In genomic region chr9:96686638-96687335, GRCh38 we compare ENCODE assay signal across 8 cellular contexts. TPM values are rescaled to one million over a fixed set of nuclear protein-coding genes. Genes with fewer than 3 reads are reported as not detected.
DNase-seq lines count a peak whose midpoint lies in the region; ATAC-seq and TF ChIP-seq lines count a peak whose summit lies in the region.

No MANE protein-coding gene starts in this region.

- H3K4me1 ChIP-seq in SK-N-SH (ENCODE audit: control insufficient read depth in 1 of 2, insufficient read depth in 2 of 2, low read depth in 1 of 2, low read length in 1 of 2) (no peaks in the 10 kb centered on the region), cardiac muscle cell (ENCODE audit: low read depth) (no peaks in the 10 kb centered on the region), osteoblast (ENCODE audit: insufficient read depth, low read length) (peaks cover 6% of the 10 kb centered on the region), subcutaneous abdominal adipose tissue (ENCODE audit: control insufficient read depth in 5 of 5, insufficient read depth in 5 of 5, low read length in 5 of 5) (peaks cover 0 to 10% (median 10%) of the 10 kb centered on the region in 5 donors)

- H3K27me3 ChIP-seq in SK-N-SH (ENCODE audit: insufficient read depth) (no peaks in the 10 kb centered on the region), cardiac muscle cell (no peaks in the 10 kb centered on the region), osteoblast (ENCODE audit: insufficient read depth, low read length) (peaks cover 5% of the 10 kb centered on the region), subcutaneous abdominal adipose tissue (ENCODE audit: control insufficient read depth in 5 of 5, insufficient read depth in 4 of 5, low read length in 5 of 5) (no peaks in the 10 kb centered on the region)

- no peaks in the 10 kb centered on the region for H3F3A ChIP-seq in SK-N-SH (replicated peaks; ENCODE audit: insufficient read depth)

- peak overlapping the region; percentile 36 for H3K4me2 ChIP-seq in SK-N-SH
- H3K4me2 ChIP-seq in osteoblast (ENCODE audit: insufficient read depth, low read length): peak overlapping the region; percentile 90

- WGBS in SK-N-SH (ENCODE audit: low lambda C conversion rate): 11% methylated on average over 29 of the region's 62 CpGs

- peak; percentile 10; the same call in 1 of the 2 replicates for TF ChIP-seq CTCF in GM12874 (IDR thresholded peaks at IDR 0.05; ENCODE audit: insufficient read depth, low read depth, low read length)
- peak; percentile 54 for TF ChIP-seq CTCF in SK-N-SH (IDR thresholded peaks at IDR 0.05)
- TF ChIP-seq CTCF in cardiac muscle cell (IDR thresholded peaks at IDR 0.05; ENCODE audit: low read depth, low read length): peak; percentile 83
- peak; percentile 52 for TF ChIP-seq CTCF in osteoblast (IDR thresholded peaks at IDR 0.05; ENCODE audit: extremely low read depth, low read depth, low read length)

- POLR2A ChIA-PET in SK-N-SH (lab: Yijun Ruan, JAX): no interaction called here

- H3K27ac ChIP-seq in SK-N-SH (ENCODE audit: low read depth in 2 of 2, low read length in 1 of 2): peak overlapping the region in 1 of 2 experiments; percentile 14; a peak in 1 of 4 replicates
- H3K27ac ChIP-seq in cardiac muscle cell: peak overlapping the region; percentile 24
- no peak overlapping the region for H3K27ac ChIP-seq in osteoblast (ENCODE audit: low read depth, low read length)
- H3K27ac ChIP-seq in subcutaneous abdominal adipose tissue (ENCODE audit: low read depth, low read length): no peak overlapping the region

- peak overlapping the region; percentile 81 for H2AFZ ChIP-seq in SK-N-SH (ENCODE audit: low read depth)
- peak overlapping the region; percentile 99 for H2AFZ ChIP-seq in osteoblast (ENCODE audit: low read length)

- peak; percentile 13; the same call in 1 of the 2 replicates for TF ChIP-seq RAD21 in SK-N-SH (IDR thresholded peaks at IDR 0.05; ENCODE audit: low read length)

- no peak for TF ChIP-seq EP300 in SK-N-SH (IDR thresholded peaks at IDR 0.05; ENCODE audit: borderline replicate concordance in 1 of 2, low read depth in 1 of 2, low read length in 1 of 2)

- H3K4me3 ChIP-seq in SK-N-SH (ENCODE audit: low read depth in 2 of 2, low read length in 1 of 2): peak overlapping the region; percentile 44 to 58
- peak overlapping the region; percentile 31 for H3K4me3 ChIP-seq in cardiac muscle cell
- peak overlapping the region; percentile 79 for H3K4me3 ChIP-seq in osteoblast (ENCODE audit: insufficient read depth, low read length)
- H3K4me3 ChIP-seq in subcutaneous abdominal adipose tissue (ENCODE audit: low read depth in 1 of 5, low read length in 5 of 5): peak overlapping the region; percentile 67 to 88 (median 84)

- DNase-seq in SK-N-SH (peak; percentile 91), cardiac muscle cell (ENCODE audit: low read depth in 1 of 2, low spot score in 1 of 2) (peak; percentile 82 to 89), osteoblast (ENCODE audit: insufficient read length, low spot score, missing footprints) (peak; percentile 94), OCI-M2 (lab: John Stamatoyannopoulos, UW; ENCODE audit: unreplicated experiment) (no peak)
- DNase-seq in activated naive CD8-positive, alpha-beta T cell treated with anti-CD3 and anti-CD28 coated beads, Interleukin-2, amount 50 U/mL, for 16 hours (ENCODE audit: low read depth, low spot score): peak; percentile 59

- H3K36me3 ChIP-seq in SK-N-SH (replicated peaks in 1 of 2; ENCODE audit: control insufficient read depth in 1 of 2, insufficient read depth in 2 of 2, low read length in 1 of 2) (no peaks in the 10 kb centered on the region), cardiac muscle cell (no peaks in the 10 kb centered on the region), osteoblast (ENCODE audit: insufficient read depth, low read length) (no peaks in the 10 kb centered on the region), subcutaneous abdominal adipose tissue (ENCODE audit: control insufficient read depth in 5 of 5, insufficient read depth in 5 of 5, low read length in 5 of 5) (no peaks in the 10 kb centered on the region)

- CTCF ChIA-PET in SK-N-SH (lab: Yijun Ruan, JAX): interaction anchor here (0.8 to 1.4 kb wide), 3 partner anchors 32 to 360 kb away, joined by 3 to 4 read pairs (median 4); partner anchors contain the start of gene PRXL2C

- H3K9ac ChIP-seq in SK-N-SH: no peak overlapping the region
- H3K9ac ChIP-seq in subcutaneous abdominal adipose tissue (ENCODE audit: low read length in 5 of 5): peak overlapping the region in 3 of 5 donors; percentile 28 to 64 (median 51)

- ATAC-seq in HG03280 (IDR thresholded peaks at IDR 0.05; ENCODE audit: unreplicated experiment): no peak

- no peaks in the 10 kb centered on the region for H3K9me2 ChIP-seq in SK-N-SH

- no peaks in the 10 kb centered on the region for H3K79me2 ChIP-seq in SK-N-SH (ENCODE audit: insufficient read depth)
- H3K79me2 ChIP-seq in osteoblast (ENCODE audit: insufficient read depth, low read length): no peaks in the 10 kb centered on the region

- no peaks in the 10 kb centered on the region for H4K20me1 ChIP-seq in SK-N-SH (ENCODE audit: insufficient read depth)
- no peaks in the 10 kb centered on the region for H4K20me1 ChIP-seq in osteoblast (ENCODE audit: insufficient read depth, low read length)

- no peaks in the 10 kb centered on the region for H3K9me3 ChIP-seq in SK-N-SH
- H3K9me3 ChIP-seq in cardiac muscle cell (ENCODE audit: low read depth): no peaks in the 10 kb centered on the region
- H3K9me3 ChIP-seq in osteoblast (ENCODE audit: low read depth, low read length): no peaks in the 10 kb centered on the region
- peaks cover 0 to 5% (median 0%) of the 10 kb centered on the region in 5 donors for H3K9me3 ChIP-seq in subcutaneous abdominal adipose tissue (ENCODE audit: control insufficient read depth in 5 of 5, low read length in 5 of 5)

TF ChIP-seq in SK-N-SH, 30 proteins besides CTCF, POLR2A, EP300 and RAD21:
- TF ChIP-seq SIN3A (IDR thresholded peaks at IDR 0.05; ENCODE audit: borderline replicate concordance, low read depth, low read length): no peak
- TF ChIP-seq, protein P1, sequence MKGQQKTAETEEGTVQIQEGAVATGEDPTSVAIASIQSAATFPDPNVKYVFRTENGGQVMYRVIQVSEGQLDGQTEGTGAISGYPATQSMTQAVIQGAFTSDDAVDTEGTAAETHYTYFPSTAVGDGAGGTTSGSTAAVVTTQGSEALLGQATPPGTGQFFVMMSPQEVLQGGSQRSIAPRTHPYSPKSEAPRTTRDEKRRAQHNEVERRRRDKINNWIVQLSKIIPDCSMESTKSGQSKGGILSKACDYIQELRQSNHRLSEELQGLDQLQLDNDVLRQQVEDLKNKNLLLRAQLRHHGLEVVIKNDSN (IDR thresholded peaks at IDR 0.05; ENCODE audit: borderline replicate concordance, low read depth): no peak
- no peak for TF ChIP-seq RFX5 (IDR thresholded peaks at IDR 0.05; ENCODE audit: low read length)
- 0 out of 2 replicates have a peak, but pooled peaks have one; percentile 37 for TF ChIP-seq TAF1 (IDR thresholded peaks at IDR 0.05; ENCODE audit: borderline replicate concordance, low read depth, low read length)
- no peak for TF ChIP-seq RXRA (IDR thresholded peaks at IDR 0.05; ENCODE audit: borderline replicate concordance, low read depth)
- TF ChIP-seq ELF1 (IDR thresholded peaks at IDR 0.05): no peak
- TF ChIP-seq RCOR1 (IDR thresholded peaks at IDR 0.05; ENCODE audit: low read length): no peak
- TF ChIP-seq GABPA (IDR thresholded peaks at IDR 0.05; ENCODE audit: low read depth): no peak
- TF ChIP-seq FOSL2 (IDR thresholded peaks at IDR 0.05; ENCODE audit: borderline replicate concordance, low read depth): no peak
- no peak for TF ChIP-seq NFIC (IDR thresholded peaks at IDR 0.05; ENCODE audit: borderline replicate concordance)
- TF ChIP-seq POLR2AphosphoS5 (IDR thresholded peaks at IDR 0.05; ENCODE audit: low read depth, low read length): no peak
- no peak for TF ChIP-seq TEAD4 (IDR thresholded peaks at IDR 0.05; ENCODE audit: borderline replicate concordance, insufficient read depth)
- no peak for TF ChIP-seq EZH2phosphoT487 (IDR thresholded peaks at IDR 0.05; ENCODE audit: borderline replicate concordance, low read depth)
- TF ChIP-seq MAX (IDR thresholded peaks at IDR 0.05; ENCODE audit: low read depth): peak; percentile 52; the same call in 1 of the 2 replicates
- TF ChIP-seq JUND (IDR thresholded peaks at IDR 0.05): no peak
- TF ChIP-seq, protein P2, sequence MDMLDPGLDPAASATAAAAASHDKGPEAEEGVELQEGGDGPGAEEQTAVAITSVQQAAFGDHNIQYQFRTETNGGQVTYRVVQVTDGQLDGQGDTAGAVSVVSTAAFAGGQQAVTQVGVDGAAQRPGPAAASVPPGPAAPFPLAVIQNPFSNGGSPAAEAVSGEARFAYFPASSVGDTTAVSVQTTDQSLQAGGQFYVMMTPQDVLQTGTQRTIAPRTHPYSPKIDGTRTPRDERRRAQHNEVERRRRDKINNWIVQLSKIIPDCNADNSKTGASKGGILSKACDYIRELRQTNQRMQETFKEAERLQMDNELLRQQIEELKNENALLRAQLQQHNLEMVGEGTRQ (IDR thresholded peaks at IDR 0.05; ENCODE audit: borderline replicate concordance, low read depth, low read length): no peak

RNA-seq across cellular contexts. Expression of gene PRXL2C, which starts 31.7 kb away (rescaled TPM):
- 8.4 and 8.7 TPM in 2 replicates for polyA plus RNA-seq in SK-N-SH (2012; rRNA removed)
- polyA plus RNA-seq in SK-N-SH (2012; cell fraction: cytosol; rRNA removed): 11.5 and 12.8 TPM in 2 replicates
- 2.4 and 3.7 TPM in 2 replicates for polyA plus RNA-seq in SK-N-SH (2012; cell fraction: nucleus; rRNA removed)
- 6.4 and 8.1 TPM in 2 replicates for total RNA-seq in cardiac muscle cell
- polyA plus RNA-seq in cardiac muscle cell: 6.1 and 12.5 TPM in 2 replicates
- 30.8 and 36.5 TPM in 2 replicates for total RNA-seq in osteoblast

Comparison
In these comparisons a context has a peak if more than half of its experiments do, and no peak if none do; other contexts are left out.
1. CTCF ChIP-seq: peak in every context shown above with its lines; median percentile 83 in cardiac muscle cell; 54 in SK-N-SH; 52 in osteoblast; 10 in GM12874.
2. H3K4me3 ChIP-seq: peak in every context shown above with its lines; median percentile 84 in subcutaneous abdominal adipose tissue; 79 in osteoblast; 51 in SK-N-SH; 31 in cardiac muscle cell.